Comparison of ENCODE assay signal across 8 cellular contexts in genomic region chrX:52933976-52934703, GRCh38. TPM values are rescaled to one million over a fixed set of nuclear protein-coding genes. Genes with fewer than 3 reads are reported as not detected.
DNase-seq lines count a peak whose midpoint lies in the region; ATAC-seq and TF ChIP-seq lines count a peak whose summit lies in the region.

No MANE protein-coding gene starts in this region.

- WGBS in endodermal cell (ENCODE audit: insufficient coverage in 1 of 2, insufficient read length in 1 of 2), 2 experiments: 0 to 9% methylated on average over 8 to 26 of the region's 27 CpGs
- no CpG with 5 or more reads among the region's 27 CpGs for WGBS in neuronal stem cell (ENCODE audit: extremely low coverage in 2 of 2, insufficient read length in 2 of 2, insufficient replicate concordance in 1 of 2), 2 donors

- H3K4me3 Mint-ChIP-seq in endodermal cell: peak overlapping the region; percentile 77

- H2BK5ac ChIP-seq in neuronal stem cell (ENCODE audit: low read length): no peak overlapping the region

- no peak overlapping the region for H2BK12ac ChIP-seq in neuronal stem cell (ENCODE audit: low read length)

- peak overlapping the region; percentile 91 for H3K4me2 ChIP-seq in OCI-LY1 (ENCODE audit: low read length)
- peak overlapping the region; percentile 18 for H3K4me2 ChIP-seq in neuronal stem cell (ENCODE audit: insufficient read depth, low read length, poor library complexity, severe bottlenecking)

- no peak overlapping the region for H3K4ac ChIP-seq in neuronal stem cell (ENCODE audit: low read length)

- no peak overlapping the region for H2AK5ac ChIP-seq in neuronal stem cell (ENCODE audit: low read depth, low read length)

- H4K91ac ChIP-seq in neuronal stem cell (ENCODE audit: low read depth, low read length, poor library complexity): no peak overlapping the region

- no peaks in the 10 kb centered on the region for H3K27me3 Mint-ChIP-seq in endodermal cell (ENCODE audit: insufficient read depth)

- H3K23ac ChIP-seq in neuronal stem cell (ENCODE audit: low read depth, low read length, poor library complexity): no peak overlapping the region

- H3K27ac ChIP-seq in OCI-LY1 (ENCODE audit: low read depth, low read length, poor library complexity, severe bottlenecking): peak overlapping the region; percentile 96
- peak overlapping the region; percentile 98 for H3K27ac ChIP-seq in endodermal cell (ENCODE audit: low read depth, low read length)
- H3K27ac ChIP-seq in neuronal stem cell (replicated peaks; ENCODE audit: low read length): peak overlapping the region; percentile 98

- no peaks in the 10 kb centered on the region for H3K36me3 ChIP-seq in BE2C
- H3K36me3 ChIP-seq in OCI-LY1 (ENCODE audit: insufficient read depth, low read length): no peaks in the 10 kb centered on the region
- H3K36me3 ChIP-seq in endodermal cell (ENCODE audit: control insufficient read depth, insufficient read depth, low read length): no peaks in the 10 kb centered on the region
- H3K36me3 ChIP-seq in neuronal stem cell (replicated peaks in 1 of 2; ENCODE audit: control insufficient read depth in 2 of 2, insufficient read depth in 2 of 2, low read length in 2 of 2): no peaks in the 10 kb centered on the region

- ATAC-seq in GM19452 (IDR thresholded peaks at IDR 0.05; ENCODE audit: unreplicated experiment): peak; percentile 30

- H2AFZ ChIP-seq in OCI-LY1 (ENCODE audit: low read length): no peak overlapping the region
- H2AFZ ChIP-seq in neuronal stem cell (ENCODE audit: low read length): peak overlapping the region; percentile 42

- H2BK15ac ChIP-seq in neuronal stem cell (ENCODE audit: low read length): no peak overlapping the region

- no peaks in the 10 kb centered on the region for H3K9me2 ChIP-seq in OCI-LY1 (ENCODE audit: low read depth, low read length)

- H2BK120ac ChIP-seq in neuronal stem cell (ENCODE audit: low read depth, low read length): no peak overlapping the region

- peaks cover 46% of the 10 kb centered on the region for H3K9me3 Mint-ChIP-seq in endodermal cell

- TF ChIP-seq CTCF in BE2C (IDR thresholded peaks at IDR 0.05; ENCODE audit: low read depth, low read length) (no peak), OCI-LY1 (IDR thresholded peaks at IDR 0.05; ENCODE audit: low read length) (no peak), endodermal cell (conservative IDR thresholded peaks at IDR 0.05) (no peak)

- no peak overlapping the region for H4K8ac ChIP-seq in neuronal stem cell (ENCODE audit: low read depth, low read length)

- H3K9ac ChIP-seq in OCI-LY1 (ENCODE audit: low read length) (peak overlapping the region; percentile 99), endodermal cell (ENCODE audit: extremely low read depth, low read length, poor library complexity, severe bottlenecking) (peak overlapping the region; percentile 70), neuronal stem cell (ENCODE audit: low read depth, low read length, poor library complexity) (peak overlapping the region; percentile 30)

- no peak overlapping the region for H3K14ac ChIP-seq in neuronal stem cell (ENCODE audit: low read length)

- H3K36me3 Mint-ChIP-seq in endodermal cell (ENCODE audit: low read depth): no peaks in the 10 kb centered on the region

- H3K4me1 Mint-ChIP-seq in endodermal cell: no peaks in the 10 kb centered on the region

- H3F3A ChIP-seq in OCI-LY1 (ENCODE audit: insufficient read depth, low read length): no peaks in the 10 kb centered on the region

- H3K79me2 ChIP-seq in OCI-LY1 (ENCODE audit: insufficient read depth, low read length): no peaks in the 10 kb centered on the region

- H3K79me1 ChIP-seq in neuronal stem cell (ENCODE audit: low read depth, low read length): no peaks in the 10 kb centered on the region

- H4K20me1 ChIP-seq in OCI-LY1 (ENCODE audit: insufficient read depth, low read length): no peaks in the 10 kb centered on the region

- no peak overlapping the region for H3K18ac ChIP-seq in neuronal stem cell (ENCODE audit: low read length)

- no peak for DNase-seq in BE2C
- no peak for DNase-seq in endodermal cell
- no peak for DNase-seq in neuronal stem cell (ENCODE audit: low spot score)
- no peak for DNase-seq in retina
- DNase-seq in inferior parietal cortex (ENCODE audit: extremely low spot score): no peak
- no peak for DNase-seq in activated effector memory CD4-positive, alpha-beta T cell treated with Interleukin-2 at 50 U/mL for 16 hours

- H3K9me3 ChIP-seq in BE2C (no peaks in the 10 kb centered on the region), OCI-LY1 (ENCODE audit: low read length) (no peaks in the 10 kb centered on the region), endodermal cell (ENCODE audit: control insufficient read depth, low read length) (no peaks in the 10 kb centered on the region), neuronal stem cell (replicated peaks in 1 of 2; ENCODE audit: control insufficient read depth in 2 of 2, insufficient read depth in 1 of 2, low read depth in 1 of 2, low read length in 2 of 2) (no peaks in the 10 kb centered on the region)

- H3K27me3 ChIP-seq in BE2C: no peaks in the 10 kb centered on the region
- no peaks in the 10 kb centered on the region for H3K27me3 ChIP-seq in OCI-LY1 (ENCODE audit: insufficient read depth, low read length)
- no peaks in the 10 kb centered on the region for H3K27me3 ChIP-seq in endodermal cell (ENCODE audit: control insufficient read depth, insufficient read depth, low read length, poor library complexity, severe bottlenecking)
- H3K27me3 ChIP-seq in neuronal stem cell (ENCODE audit: control insufficient read depth in 3 of 3, insufficient read depth in 3 of 3, low read depth in 1 of 3, low read length in 3 of 3): no peaks in the 10 kb centered on the region

- H3K4me1 ChIP-seq in BE2C: no peaks in the 10 kb centered on the region
- peaks cover 11% of the 10 kb centered on the region for H3K4me1 ChIP-seq in OCI-LY1 (ENCODE audit: insufficient read depth, low read length, severe bottlenecking)
- H3K4me1 ChIP-seq in endodermal cell (ENCODE audit: control insufficient read depth, insufficient read depth, low read length): no peaks in the 10 kb centered on the region
- H3K4me1 ChIP-seq in neuronal stem cell (ENCODE audit: control insufficient read depth in 2 of 2, insufficient read depth in 1 of 2, low read depth in 1 of 2, low read length in 2 of 2): no peaks in the 10 kb centered on the region

- H3K4me3 ChIP-seq in BE2C (ENCODE audit: low read depth, low read length): peak overlapping the region; percentile 74
- peak overlapping the region; percentile 87 for H3K4me3 ChIP-seq in OCI-LY1 (ENCODE audit: low read depth, low read length, poor library complexity, severe bottlenecking)
- H3K4me3 ChIP-seq in endodermal cell (ENCODE audit: low read length): peak overlapping the region; percentile 89
- peak overlapping the region; percentile 40 to 69 for H3K4me3 ChIP-seq in neuronal stem cell (ENCODE audit: low read length in 2 of 2)

- H3K27ac Mint-ChIP-seq in endodermal cell: peak overlapping the region; percentile 98

RNA-seq across cellular contexts. Expression of gene FAM156A, which starts 24.2 kb away (rescaled TPM):
- 102 TPM for polyA plus RNA-seq in BE2C (2012; ENCODE audit: insufficient read depth, insufficient read length, low read depth)
- total RNA-seq in endodermal cell: 10 to 100 TPM; 14.0 to 21.6 TPM
- 18.1 TPM for polyA plus RNA-seq in endodermal cell (2013, experiment 1 of 2)
- 10.7 TPM for polyA plus RNA-seq in endodermal cell (2013, experiment 2 of 2)
- 15.5 TPM for polyA plus RNA-seq in neuronal stem cell (2013, experiment 1 of 2)
- 16.2 TPM for polyA plus RNA-seq in neuronal stem cell (2013, experiment 2 of 2)

RNA-seq across cellular contexts. Expression of gene FAM156B, which starts 37.0 kb away (rescaled TPM):
- 45.1 TPM for polyA plus RNA-seq in BE2C (2012; ENCODE audit: insufficient read depth, insufficient read length, low read depth)
- 10 to 100 TPM; 10.9 to 12.8 TPM for total RNA-seq in endodermal cell
- polyA plus RNA-seq in endodermal cell (2013, experiment 1 of 2): 14.1 TPM
- 15.6 TPM for polyA plus RNA-seq in endodermal cell (2013, experiment 2 of 2)
- polyA plus RNA-seq in neuronal stem cell (2013, experiment 1 of 2): 13.4 TPM
- polyA plus RNA-seq in neuronal stem cell (2013, experiment 2 of 2): 12.1 TPM

Comparison
In these comparisons a context has a peak if more than half of its experiments do, and no peak if none do; other contexts are left out.
1. H3K9ac ChIP-seq: peak in every context shown above with its lines; median percentile 99 in OCI-LY1; 70 in endodermal cell; 30 in neuronal stem cell.